Comparison of ENCODE assay signal across 8 cellular contexts in genomic region chr20:41738584-41739193, GRCh38.
DNase-seq lines count a peak whose midpoint lies in the region; ATAC-seq and TF ChIP-seq lines count a peak whose summit lies in the region.

No MANE protein-coding gene starts in this region.

- TF ChIP-seq POLR2A in prostate gland (IDR thresholded peaks at IDR 0.05) = no peak

- H3K27ac Mint-ChIP-seq in activated T-helper 1 cell treated with anti-CD3 and anti-CD28 coated beads, Interleukin-12 subunit alpha, Interleukin-12 subunit beta, Interleukin-2, Interleukin-4 antibody, amounts not matched to agents 30 ng/mL and 10 ng/mL and 1 ng/mL, durations not matched to agents 14 hours and 24 hours and 36 hours = no peak overlapping the region

- no peaks in the 10 kb centered on the region for H3K36me3 Mint-ChIP-seq in activated T-helper 1 cell treated with anti-CD3 and anti-CD28 coated beads, Interleukin-12 subunit alpha, Interleukin-12 subunit beta, Interleukin-2, Interleukin-4 antibody, amounts not matched to agents 30 ng/mL and 10 ng/mL and 1 ng/mL, durations not matched to agents 14 hours and 24 hours and 36 hours (ENCODE audit: low read depth)

- H3K9me3 ChIP-seq in prostate gland = no peaks in the 10 kb centered on the region

- no peaks in the 10 kb centered on the region for H3K4me1 Mint-ChIP-seq in activated T-helper 1 cell treated with anti-CD3 and anti-CD28 coated beads, Interleukin-12 subunit alpha, Interleukin-12 subunit beta, Interleukin-2, Interleukin-4 antibody, amounts not matched to agents 30 ng/mL and 10 ng/mL and 1 ng/mL, durations not matched to agents 14 hours and 24 hours and 36 hours (ENCODE audit: low read depth)

- peaks cover 2% of the 10 kb centered on the region for H3K27me3 Mint-ChIP-seq in activated T-helper 1 cell treated with anti-CD3 and anti-CD28 coated beads, Interleukin-12 subunit alpha, Interleukin-12 subunit beta, Interleukin-2, Interleukin-4 antibody, amounts not matched to agents 30 ng/mL and 10 ng/mL and 1 ng/mL, durations not matched to agents 14 hours and 24 hours and 36 hours (ENCODE audit: insufficient read depth)

- H3K27ac ChIP-seq in prostate gland = no peak overlapping the region

- peak; percentile 37 to 67 (median 59) for TF ChIP-seq CTCF in prostate gland (IDR thresholded peaks at IDR 0.05)

- H3K4me3 ChIP-seq in prostate gland = no peak overlapping the region

- H3K4me1 ChIP-seq in prostate gland (replicated peaks) = no peaks in the 10 kb centered on the region

- H3K4me3 Mint-ChIP-seq in activated T-helper 1 cell treated with anti-CD3 and anti-CD28 coated beads, Interleukin-12 subunit alpha, Interleukin-12 subunit beta, Interleukin-2, Interleukin-4 antibody, amounts not matched to agents 30 ng/mL and 10 ng/mL and 1 ng/mL, durations not matched to agents 14 hours and 24 hours and 36 hours = no peak overlapping the region

- no peaks in the 10 kb centered on the region for H3K27me3 ChIP-seq in prostate gland (replicated peaks; ENCODE audit: insufficient read depth)

- intact Hi-C loops in activated T-helper 1 cell treated with anti-CD3 and anti-CD28 coated beads, Interleukin-12 subunit alpha, Interleukin-12 subunit beta, Interleukin-2, Interleukin-4 antibody, amounts not matched to agents 30 ng/mL and 10 ng/mL and 1 ng/mL, durations not matched to agents 14 hours and 24 hours and 36 hours (cut with micrococcal nuclease) = no loop called here
- intact Hi-C loops in Right ventricle myocardium superior (cut with DNase I) (loop anchor here (5.0 to 10.0 kb wide), 2 partner anchors 796 to 1449 kb away; partner anchors contain the start of gene PTPRT), prostate gland (cut with DNase I) (loop anchor here (5.0 kb wide), 1 partner anchor 1449 kb away; the partner anchor contains the start of gene PTPRT)

- no peaks in the 10 kb centered on the region for H3K9me3 Mint-ChIP-seq in activated T-helper 1 cell treated with anti-CD3 and anti-CD28 coated beads, Interleukin-12 subunit alpha, Interleukin-12 subunit beta, Interleukin-2, Interleukin-4 antibody, amounts not matched to agents 30 ng/mL and 10 ng/mL and 1 ng/mL, durations not matched to agents 14 hours and 24 hours and 36 hours

- H3K36me3 ChIP-seq in prostate gland = no peaks in the 10 kb centered on the region

- WGBS in prostate gland = 11% methylated on average over 7 of the region's 7 CpGs

- ATAC-seq in HG02981 (IDR thresholded peaks at IDR 0.05; ENCODE audit: unreplicated experiment) (peak; percentile 51), Right ventricle myocardium superior (ENCODE audit: poor library complexity) (peak; percentile 72), GM21723 (IDR thresholded peaks at IDR 0.05; ENCODE audit: unreplicated experiment) (no peak)

- DNase-seq in ELR (ENCODE audit: low read depth) (peak; percentile 62), NCI-H748 treated with DMSO at 0.1 percent for 48 hours (lab: John Stamatoyannopoulos, UW) (peak; percentile 62), Right ventricle myocardium superior (peak; percentile 64), prostate gland (ENCODE audit: low spot score) (peak; percentile 20), GOT3 (lab: John Stamatoyannopoulos, UW) (no peak)
- peak; percentile 4 for DNase-seq in activated T-helper 1 cell treated with anti-CD3 and anti-CD28 coated beads, Interleukin-12 subunit alpha, Interleukin-12 subunit beta, Interleukin-2, Interleukin-4 antibody, amounts not matched to agents 30 ng/mL and 10 ng/mL and 1 ng/mL, durations not matched to agents 14 hours and 24 hours and 36 hours (ENCODE audit: low spot score)
